8 cellular contexts compared by ENCODE assay signal in genomic region chr1:55378582-55378981, GRCh38.
DNase-seq lines count a peak whose midpoint lies in the region; ATAC-seq lines count a peak whose summit lies in the region.

No MANE protein-coding gene starts in this region.

- H3K4me1 Mint-ChIP-seq in activated T-cell treated with anti-CD3 and anti-CD28 coated beads, Interleukin-2, amount 50 U/mL, for 72 hours (ENCODE audit: low read depth): peaks cover 9% of the 10 kb centered on the region

- intact Hi-C loops in posterior vena cava (cut with DNase I): loop anchor here in 1 of 2 donors (10.0 kb wide), 1 partner anchor 1206 kb away; no protein-coding TSS in a partner anchor

- H3K9me3 Mint-ChIP-seq in activated T-cell treated with anti-CD3 and anti-CD28 coated beads, Interleukin-2, amount 50 U/mL, for 72 hours: no peaks in the 10 kb centered on the region

- no peak overlapping the region for H3K27ac Mint-ChIP-seq in activated T-cell treated with anti-CD3 and anti-CD28 coated beads, Interleukin-2, amount 50 U/mL, for 72 hours

- peak in 2 of 3 experiments; percentile 5 to 18 for DNase-seq in NCI-H1417 (lab: John Stamatoyannopoulos, UW)
- DNase-seq in NCI-H1417 treated with DMSO at 0.1 percent for 48 hours (lab: John Stamatoyannopoulos, UW): no peak
- peak; percentile 36 for DNase-seq in HuH-7.5 (ENCODE audit: low spot score)
- peak; percentile 26 to 34 for DNase-seq in activated T-cell treated with anti-CD3 and anti-CD28 coated beads, Interleukin-2, amount 50 U/mL, for 72 hours
- DNase-seq in kidney tubule cell (ENCODE audit: low spot score): peak; percentile 52
- no peak for DNase-seq in posterior vena cava (ENCODE audit: low spot score)
- DNase-seq in NCI-H345 treated with DMSO at 0.1 percent for 48 hours (lab: John Stamatoyannopoulos, UW; ENCODE audit: unreplicated experiment): no peak

- no peak overlapping the region for H3K4me3 Mint-ChIP-seq in activated T-cell treated with anti-CD3 and anti-CD28 coated beads, Interleukin-2, amount 50 U/mL, for 72 hours

- H3K27me3 Mint-ChIP-seq in activated T-cell treated with anti-CD3 and anti-CD28 coated beads, Interleukin-2, amount 50 U/mL, for 72 hours (ENCODE audit: low read depth): no peaks in the 10 kb centered on the region

- ATAC-seq in activated T-cell treated with anti-CD3 and anti-CD28 coated beads, Interleukin-2, amount 50 U/mL, for 72 hours (replicated peaks in 1 of 2): peak; percentile 36 to 50
- no peak for ATAC-seq in GM18861 (IDR thresholded peaks at IDR 0.05; ENCODE audit: unreplicated experiment)

- H3K36me3 Mint-ChIP-seq in activated T-cell treated with anti-CD3 and anti-CD28 coated beads, Interleukin-2, amount 50 U/mL, for 72 hours (ENCODE audit: insufficient read depth in 2 of 2): no peaks in the 10 kb centered on the region

Comparison
In these comparisons a context has a peak if more than half of its experiments do, and no peak if none do; other contexts are left out.
1. DNase-seq: peak in NCI-H1417 (2 of 3), HuH-7.5 (single experiment), activated T-cell treated with anti-CD3 and anti-CD28 coated beads, Interleukin-2, amount 50 U/mL, for 72 hours (2 of 2) and kidney tubule cell (single experiment); none in NCI-H1417 treated with DMSO at 0.1 percent for 48 hours (single experiment), posterior vena cava (single experiment) and NCI-H345 treated with DMSO at 0.1 percent for 48 hours (single experiment).